Comparison of ENCODE assay signal across 20 cellular contexts in the genomic region with DNA sequence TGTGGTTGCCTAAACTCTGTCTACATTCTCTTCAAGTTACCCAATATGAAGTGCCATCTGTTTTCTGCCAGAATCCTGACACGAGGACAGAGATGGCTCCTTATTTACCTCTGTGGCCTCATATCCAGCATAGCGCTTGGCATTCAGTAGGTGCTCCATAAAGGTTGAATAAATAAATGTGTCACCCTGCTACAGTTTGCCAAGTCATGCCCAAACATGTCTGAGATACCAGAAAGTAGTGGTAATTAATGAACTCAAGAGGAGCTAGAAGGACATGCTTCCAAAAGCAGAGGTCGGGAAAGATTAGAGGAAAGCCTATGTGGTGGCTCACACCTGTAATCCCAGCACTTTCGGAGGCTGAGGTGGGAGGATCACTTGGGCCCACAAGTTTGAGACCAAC.
"Had no signal": no experiment of that assay in that cellular context is flagged by ENCODE, and none has a peak within 500 bp of the region (broad histone marks: within the 10 kb centered on the region; RNA-seq: fewer than 3 reads in every experiment).

No MANE protein-coding gene starts in this region.

- DNase-seq: activated CD4-positive, alpha-beta T cell treated with anti-CD3 and anti-CD28 coated beads for 4 hours; activated effector memory CD4-positive, alpha-beta T cell treated with Interleukin-2 at 50 U/mL for 16 hours; activated T-cell treated with anti-CD3 and anti-CD28 coated beads, Interleukin-2, amount 50 U/mL, for 24 hours; dermis blood vessel endothelial cell; effector memory CD4-positive, alpha-beta T cell; foreskin melanocyte; hypothalamus; lower lobe of right lung; right cardiac atrium; transverse colon; uterus had no signal

- H2AFZ ChIP-seq: neural progenitor cell had no signal

- H3K36me3 Mint-ChIP-seq: mesothelial cell of epicardium, neural progenitor cell, WTC11 had no signal

- H3K27ac ChIP-seq: cardiac muscle cell, lower lobe of right lung, neural progenitor cell, prostate gland, suprapubic skin, transverse colon, uterus had no signal

- H3K4me2 ChIP-seq: neural progenitor cell had no signal

- H3K9me3 ChIP-seq: lower lobe of right lung, prostate gland, suprapubic skin, transverse colon, uterus had no signal

- H3K4me1 ChIP-seq: lower lobe of right lung, neural progenitor cell, prostate gland, uterus had no signal

- H3K36me3 ChIP-seq: cardiac muscle cell, lower lobe of right lung, neural progenitor cell, prostate gland, suprapubic skin, transverse colon, uterus had no signal

- H3K4me3 Mint-ChIP-seq: activated CD8-positive, alpha-beta T cell treated with anti-CD3 and anti-CD28 coated beads, Interleukin-2, amount 10 ng/mL, durations not matched to agents 7 days and 5 days; activated naive CD8-positive, alpha-beta T cell; activated T-cell treated with anti-CD3 and anti-CD28 coated beads, Interleukin-2, amount 50 U/mL, for 24 hours; mesothelial cell of epicardium; neural progenitor cell; stimulated activated naive CD8-positive, alpha-beta T cell treated with anti-CD3 and anti-CD28 coated beads, Interleukin-15, Interleukin-2, amounts not matched to agents 100 ng/mL and 50 ng/mL, for 24 hours; WTC11 had no signal

- H3K9ac ChIP-seq: neural progenitor cell had no signal

- H3K4me1 Mint-ChIP-seq: neural progenitor cell, WTC11 had no signal

- H3K4me3 ChIP-seq: cardiac muscle cell, lower lobe of right lung, neural progenitor cell, prostate gland, suprapubic skin, transverse colon, uterus had no signal

- H3K27me3 ChIP-seq: cardiac muscle cell, neural progenitor cell, suprapubic skin, transverse colon, uterus had no signal

- H3K27me3 Mint-ChIP-seq: activated naive CD8-positive, alpha-beta T cell; activated T-cell treated with anti-CD3 and anti-CD28 coated beads, Interleukin-2, amount 50 U/mL, for 24 hours; stimulated activated naive CD8-positive, alpha-beta T cell treated with anti-CD3 and anti-CD28 coated beads, Interleukin-15, Interleukin-2, amounts not matched to agents 100 ng/mL and 50 ng/mL, for 24 hours had no signal

- ATAC-seq: activated CD8-positive, alpha-beta T cell treated with anti-CD3 and anti-CD28 coated beads, Interleukin-2, amount 10 ng/mL, durations not matched to agents 7 days and 5 days; lower lobe of right lung; right cardiac atrium; WTC11 had no signal

- H3K9me3 Mint-ChIP-seq: activated T-cell treated with anti-CD3 and anti-CD28 coated beads, Interleukin-2, amount 50 U/mL, for 24 hours; stimulated activated naive CD8-positive, alpha-beta T cell treated with anti-CD3 and anti-CD28 coated beads, Interleukin-15, Interleukin-2, amounts not matched to agents 100 ng/mL and 50 ng/mL, for 24 hours had no signal

- H3K27ac Mint-ChIP-seq: activated T-cell treated with anti-CD3 and anti-CD28 coated beads, Interleukin-2, amount 50 U/mL, for 24 hours; mesothelial cell of epicardium; neural progenitor cell; stimulated activated naive CD8-positive, alpha-beta T cell treated with anti-CD3 and anti-CD28 coated beads, Interleukin-15, Interleukin-2, amounts not matched to agents 100 ng/mL and 50 ng/mL, for 24 hours; WTC11 had no signal
